1 cellular context compared by ENCODE assay signal in genomic region chr1:12437629-12438028, GRCh38.
TF ChIP-seq lines count a peak whose summit lies in the region.

No MANE protein-coding gene starts in this region.

TF ChIP-seq in HepG2, 621 proteins besides CTCF, POLR2A, EP300 and RAD21 (continued from another document):
- TF ChIP-seq SOX6 (IDR thresholded peaks at IDR 0.05) (no peak), SOX6 (CRISPR knock-in tag; IDR thresholded peaks at IDR 0.05) (0 out of 2 replicates have a peak, but pooled peaks have one; percentile 38), ZNF652 (CRISPR knock-in tag; IDR thresholded peaks at IDR 0.05; ENCODE audit: borderline replicate concordance, low read depth) (peak; percentile 85), RARA (CRISPR knock-in tag; IDR thresholded peaks at IDR 0.05) (peak; percentile 79), ARID3A (IDR thresholded peaks at IDR 0.05; ENCODE audit: low read depth, low read length) (no peak), BCL6 (CRISPR knock-in tag; IDR thresholded peaks at IDR 0.05) (peak; percentile 59)
- TF ChIP-seq, protein P1, sequence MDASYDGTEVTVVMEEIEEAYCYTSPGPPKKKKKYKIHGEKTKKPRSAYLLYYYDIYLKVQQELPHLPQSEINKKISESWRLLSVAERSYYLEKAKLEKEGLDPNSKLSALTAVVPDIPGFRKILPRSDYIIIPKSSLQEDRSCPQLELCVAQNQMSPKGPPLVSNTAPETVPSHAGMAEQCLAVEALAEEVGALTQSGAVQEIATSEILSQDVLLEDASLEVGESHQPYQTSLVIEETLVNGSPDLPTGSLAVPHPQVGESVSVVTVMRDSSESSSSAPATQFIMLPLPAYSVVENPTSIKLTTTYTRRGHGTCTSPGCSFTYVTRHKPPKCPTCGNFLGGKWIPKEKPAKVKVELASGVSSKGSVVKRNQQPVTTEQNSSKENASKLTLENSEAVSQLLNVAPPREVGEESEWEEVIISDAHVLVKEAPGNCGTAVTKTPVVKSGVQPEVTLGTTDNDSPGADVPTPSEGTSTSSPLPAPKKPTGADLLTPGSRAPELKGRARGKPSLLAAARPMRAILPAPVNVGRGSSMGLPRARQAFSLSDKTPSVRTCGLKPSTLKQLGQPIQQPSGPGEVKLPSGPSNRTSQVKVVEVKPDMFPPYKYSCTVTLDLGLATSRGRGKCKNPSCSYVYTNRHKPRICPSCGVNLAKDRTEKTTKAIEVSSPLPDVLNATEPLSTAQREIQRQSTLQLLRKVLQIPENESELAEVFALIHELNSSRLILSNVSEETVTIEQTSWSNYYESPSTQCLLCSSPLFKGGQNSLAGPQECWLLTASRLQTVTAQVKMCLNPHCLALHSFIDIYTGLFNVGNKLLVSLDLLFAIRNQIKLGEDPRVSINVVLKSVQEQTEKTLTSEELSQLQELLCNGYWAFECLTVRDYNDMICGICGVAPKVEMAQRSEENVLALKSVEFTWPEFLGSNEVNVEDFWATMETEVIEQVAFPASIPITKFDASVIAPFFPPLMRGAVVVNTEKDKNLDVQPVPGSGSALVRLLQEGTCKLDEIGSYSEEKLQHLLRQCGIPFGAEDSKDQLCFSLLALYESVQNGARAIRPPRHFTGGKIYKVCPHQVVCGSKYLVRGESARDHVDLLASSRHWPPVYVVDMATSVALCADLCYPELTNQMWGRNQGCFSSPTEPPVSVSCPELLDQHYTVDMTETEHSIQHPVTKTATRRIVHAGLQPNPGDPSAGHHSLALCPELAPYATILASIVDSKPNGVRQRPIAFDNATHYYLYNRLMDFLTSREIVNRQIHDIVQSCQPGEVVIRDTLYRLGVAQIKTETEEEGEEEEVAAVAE (CRISPR knock-in tag; IDR thresholded peaks at IDR 0.05; ENCODE audit: borderline replicate concordance), result 0 out of 2 replicates have a peak, but pooled peaks have one; percentile 27
